ENCODE assay signal across 8 cellular contexts in the genomic region with DNA sequence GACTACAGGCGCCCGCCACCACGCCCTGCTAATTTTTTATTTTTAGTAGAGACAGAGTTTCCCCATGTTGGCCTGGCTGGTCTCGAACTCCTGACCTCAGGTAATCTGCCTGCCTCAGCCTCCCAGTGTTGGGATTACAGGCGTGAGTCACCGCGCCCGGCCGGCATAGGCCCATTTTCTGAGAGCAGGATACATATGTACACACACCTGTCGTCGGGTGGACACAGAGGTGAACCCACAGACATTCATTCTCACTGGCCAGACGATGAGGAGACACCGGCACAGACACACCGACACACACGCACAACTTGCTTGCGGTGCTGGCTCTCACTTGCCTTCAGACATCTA. TPM values are rescaled to one million over a fixed set of nuclear protein-coding genes. Genes with fewer than 3 reads are reported as not detected.
DNase-seq lines count a peak whose midpoint lies in the region; ATAC-seq and TF ChIP-seq lines count a peak whose summit lies in the region.

No MANE protein-coding gene starts in this region.

- no peaks in the 10 kb centered on the region for H3K9me3 Mint-ChIP-seq in activated naive CD8-positive, alpha-beta T cell treated with anti-CD3 and anti-CD28 coated beads, Interleukin-2, amount 10 ng/mL, durations not matched to agents 7 days and 5 days

- peaks cover 16% of the 10 kb centered on the region for H3K27me3 Mint-ChIP-seq in activated naive CD8-positive, alpha-beta T cell treated with anti-CD3 and anti-CD28 coated beads, Interleukin-2, amount 10 ng/mL, durations not matched to agents 7 days and 5 days

- no peak for TF ChIP-seq CTCF in right atrium auricular region (IDR thresholded peaks at IDR 0.05)

- H3K4me1 Mint-ChIP-seq in activated naive CD8-positive, alpha-beta T cell treated with anti-CD3 and anti-CD28 coated beads, Interleukin-2, amount 10 ng/mL, durations not matched to agents 7 days and 5 days = peaks cover 4% of the 10 kb centered on the region

- H3K27ac Mint-ChIP-seq in activated naive CD8-positive, alpha-beta T cell treated with anti-CD3 and anti-CD28 coated beads, Interleukin-2, amount 10 ng/mL, durations not matched to agents 7 days and 5 days = no peak overlapping the region

- H3K36me3 ChIP-seq in right atrium auricular region (no peaks in the 10 kb centered on the region), skeletal muscle satellite cell (ENCODE audit: insufficient read depth, low read length) (no peaks in the 10 kb centered on the region)

- peak overlapping the region; percentile 73 for H3K4me3 Mint-ChIP-seq in activated naive CD8-positive, alpha-beta T cell treated with anti-CD3 and anti-CD28 coated beads, Interleukin-2, amount 10 ng/mL, durations not matched to agents 7 days and 5 days

- H3K27me3 ChIP-seq in right atrium auricular region (no peaks in the 10 kb centered on the region), skeletal muscle satellite cell (ENCODE audit: control insufficient read depth, insufficient read depth, low read length) (no peaks in the 10 kb centered on the region)

- peak overlapping the region; percentile 94 for H3K4me2 ChIP-seq in skeletal muscle satellite cell (ENCODE audit: low read length)

- DNase-seq in G401 (ENCODE audit: low spot score) = peak; percentile 57
- DNase-seq in activated naive CD8-positive, alpha-beta T cell treated with anti-CD3 and anti-CD28 coated beads, Interleukin-2, amount 10 ng/mL, durations not matched to agents 7 days and 5 days = no peak
- DNase-seq in right atrium auricular region (ENCODE audit: low spot score) = no peak
- DNase-seq in NCI-H128 (lab: John Stamatoyannopoulos, UW; ENCODE audit: unreplicated experiment) = no peak
- no peak for DNase-seq in superior temporal gyrus (ENCODE audit: extremely low spot score)
- no peak for DNase-seq in stimulated activated CD4-positive, alpha-beta T cell treated with anti-CD3 and anti-CD28 coated beads, Interleukin-15, amount 100 ng/mL, for 24 hours
- DNase-seq in activated CD4-positive, alpha-beta T cell treated with anti-CD3 and anti-CD28 coated beads for 4 hours = no peak

- H3K4me3 ChIP-seq in right atrium auricular region = peak overlapping the region; percentile 34 to 60
- H3K4me3 ChIP-seq in skeletal muscle satellite cell (ENCODE audit: low read length) = peak overlapping the region; percentile 76

- H3K4me1 ChIP-seq in right atrium auricular region = peaks cover 0 to 13% of the 10 kb centered on the region in 2 donors
- H3K4me1 ChIP-seq in skeletal muscle satellite cell (ENCODE audit: control insufficient read depth, insufficient read depth, low read length) = peaks cover 4% of the 10 kb centered on the region

- in situ Hi-C loops in G401 (cut with HindIII; ENCODE audit: low sequenced_read_pairs) = no loop called here

- no peak for ATAC-seq in activated naive CD8-positive, alpha-beta T cell treated with anti-CD3 and anti-CD28 coated beads, Interleukin-2, amount 10 ng/mL, durations not matched to agents 7 days and 5 days (ENCODE audit: low read depth)

- peaks cover 6% of the 10 kb centered on the region for H3K36me3 Mint-ChIP-seq in activated naive CD8-positive, alpha-beta T cell treated with anti-CD3 and anti-CD28 coated beads, Interleukin-2, amount 10 ng/mL, durations not matched to agents 7 days and 5 days

- POLR2A ChIA-PET in activated naive CD8-positive, alpha-beta T cell treated with anti-CD3 and anti-CD28 coated beads, Interleukin-2, amount 10 ng/mL, durations not matched to agents 7 days and 5 days (lab: Charles Lee) = interaction anchor here (1.0 to 1.7 kb wide), 2 partner anchors 22 to 23 kb away, joined by 3 to 9 read pairs; no protein-coding TSS in a partner anchor

- peak overlapping the region; percentile 71 for H3K9ac ChIP-seq in skeletal muscle satellite cell (ENCODE audit: low read depth, low read length)

- peak overlapping the region; percentile 7 to 59 for H3K27ac ChIP-seq in right atrium auricular region

- H3K9me3 ChIP-seq in right atrium auricular region = no peaks in the 10 kb centered on the region
- no peaks in the 10 kb centered on the region for H3K9me3 ChIP-seq in skeletal muscle satellite cell (replicated peaks; ENCODE audit: low read length)

RNA-seq across cellular contexts. Expression of a gene that starts 0.7 kb away (rescaled TPM):
- 0.18 and 0.27 TPM in 2 replicates for total RNA-seq in G401 (2014; rRNA removed; shearing (Covaris generic))
- 1 to 10 TPM; 1.0 to 1.6 TPM for total RNA-seq in activated naive CD8-positive, alpha-beta T cell treated with anti-CD3 and anti-CD28 coated beads, Interleukin-2, amount 10 ng/mL, durations not matched to agents 7 days and 5 days
- total RNA-seq in right atrium auricular region = under 1 TPM; 0.22 to 0.24 TPM
- under 0.01 and 0.25 TPM in 2 replicates for total RNA-seq in skeletal muscle satellite cell (2012; rRNA removed)

RNA-seq across cellular contexts. Expression of a gene that starts 34.1 kb away (rescaled TPM):
- 1.1 and 1.3 TPM in 2 replicates for total RNA-seq in G401 (2014; rRNA removed; shearing (Covaris generic))
- 1 to 10 TPM; 5.2 to 5.6 TPM for total RNA-seq in activated naive CD8-positive, alpha-beta T cell treated with anti-CD3 and anti-CD28 coated beads, Interleukin-2, amount 10 ng/mL, durations not matched to agents 7 days and 5 days
- 1 to 10 TPM; 1.8 to 5.6 TPM for total RNA-seq in right atrium auricular region
- total RNA-seq in skeletal muscle satellite cell (2012; rRNA removed) = 3.5 and 3.7 TPM in 2 replicates

RNA-seq across cellular contexts. Expression of a gene that starts 35.2 kb away (rescaled TPM):
- total RNA-seq in G401 (2014; rRNA removed; shearing (Covaris generic)) = 2.9 and 14.6 TPM in 2 replicates
- total RNA-seq in activated naive CD8-positive, alpha-beta T cell treated with anti-CD3 and anti-CD28 coated beads, Interleukin-2, amount 10 ng/mL, durations not matched to agents 7 days and 5 days = under 1 TPM; 0.43 to 0.97 TPM
- total RNA-seq in right atrium auricular region = 1 to 10 TPM in 1 of 2 donors, not detected in 1; 2.4 TPM
- not detected in 2 replicates for total RNA-seq in skeletal muscle satellite cell (2012; rRNA removed)

RNA-seq across cellular contexts. Expression of a gene that starts 42.2 kb away (rescaled TPM):
- total RNA-seq in G401 (2014; rRNA removed; shearing (Covaris generic)) = 8.0 and 8.5 TPM in 2 replicates
- total RNA-seq in activated naive CD8-positive, alpha-beta T cell treated with anti-CD3 and anti-CD28 coated beads, Interleukin-2, amount 10 ng/mL, durations not matched to agents 7 days and 5 days = 10 to 100 TPM; 68.8 to 70.7 TPM
- total RNA-seq in right atrium auricular region = 10 to 100 TPM in 1 of 2 donors, 1 to 10 TPM in 1; 9.1 to 10.8 TPM
- 25.1 and 31.4 TPM in 2 replicates for total RNA-seq in skeletal muscle satellite cell (2012; rRNA removed)

RNA-seq across cellular contexts. Expression of a gene that starts 54.4 kb away (rescaled TPM):
- total RNA-seq in G401 (2014; rRNA removed; shearing (Covaris generic)) = 2.2 and 2.3 TPM in 2 replicates
- 1 to 10 TPM; 1.3 to 1.6 TPM for total RNA-seq in activated naive CD8-positive, alpha-beta T cell treated with anti-CD3 and anti-CD28 coated beads, Interleukin-2, amount 10 ng/mL, durations not matched to agents 7 days and 5 days
- total RNA-seq in right atrium auricular region = not detected
- total RNA-seq in skeletal muscle satellite cell (2012; rRNA removed) = 0.25 TPM in 1 of 2 replicates, not detected in the other
